8 cellular contexts compared by ENCODE assay signal in genomic region chr16:8660841-8661301, GRCh38. TPM values are rescaled to one million over a fixed set of nuclear protein-coding genes. Genes with fewer than 3 reads are reported as not detected.
DNase-seq lines count a peak whose midpoint lies in the region; ATAC-seq and TF ChIP-seq lines count a peak whose summit lies in the region.

No MANE protein-coding gene starts in this region.

- H3K36me3 ChIP-seq in OCI-LY3 (replicated peaks; ENCODE audit: low read depth, low read length) (no peaks in the 10 kb centered on the region), neutrophil (peaks cover 52% of the 10 kb centered on the region)

- peak; percentile 80 for ATAC-seq in foreskin keratinocyte

- H3K27me3 ChIP-seq in OCI-LY3 (ENCODE audit: low read depth, low read length) (peaks cover 25% of the 10 kb centered on the region), foreskin keratinocyte (no peaks in the 10 kb centered on the region), neutrophil (no peaks in the 10 kb centered on the region)

- no peak overlapping the region for H3K27ac ChIP-seq in OCI-LY3 (ENCODE audit: low read length)
- no peak overlapping the region for H3K27ac ChIP-seq in foreskin keratinocyte
- H3K27ac ChIP-seq in neutrophil, result no peak overlapping the region

- H3K79me2 ChIP-seq in OCI-LY3 (ENCODE audit: low read length), result no peaks in the 10 kb centered on the region

- no peaks in the 10 kb centered on the region for H3K4me1 ChIP-seq in OCI-LY3 (ENCODE audit: low read length)
- no peaks in the 10 kb centered on the region for H3K4me1 ChIP-seq in foreskin keratinocyte
- no peaks in the 10 kb centered on the region for H3K4me1 ChIP-seq in neutrophil (ENCODE audit: control insufficient read depth in 1 of 2, insufficient read depth in 1 of 2, low read depth in 1 of 2, low read length in 1 of 2)

- no peak overlapping the region for H3K9ac ChIP-seq in OCI-LY3 (ENCODE audit: low read length)

- DNase-seq in ELF-1 (ENCODE audit: low read depth, low spot score) (peak; percentile 88), HT1080 (ENCODE audit: low read depth) (peak; percentile 59), foreskin keratinocyte (peak in 1 of 2 donors; percentile 43), NCI-H1048 (lab: John Stamatoyannopoulos, UW) (no peak)
- peak; percentile 44 for DNase-seq in activated T-helper 2 cell treated with anti-CD3 and anti-CD28 coated beads, Interferon-gamma antibody, Interleukin-2, Interleukin-4, amounts not matched to agents 10 μg/mL and 5 μg/mL and 100 μg/mL, durations not matched to agents 14 hours and 24 hours and 36 hours (ENCODE audit: low spot score)
- no peak for DNase-seq in effector CD8-positive, alpha-beta T cell (lab: John Stamatoyannopoulos, UW)

- TF ChIP-seq CTCF in OCI-LY3 (IDR thresholded peaks at IDR 0.05; ENCODE audit: low read depth, low read length) (peak; percentile 65), foreskin keratinocyte (conservative IDR thresholded peaks at IDR 0.05) (peak; percentile 90), neutrophil (IDR thresholded peaks at IDR 0.05) (peak; percentile 47)

- H3K9me3 Mint-ChIP-seq in activated T-helper 2 cell treated with anti-CD3 and anti-CD28 coated beads, Interferon-gamma antibody, Interleukin-2, Interleukin-4, amounts not matched to agents 10 μg/mL and 5 μg/mL and 100 μg/mL, durations not matched to agents 14 hours and 24 hours and 36 hours, result no peaks in the 10 kb centered on the region

- H3K9me3 ChIP-seq in OCI-LY3 (ENCODE audit: insufficient read depth, low read length), result no peaks in the 10 kb centered on the region
- H3K9me3 ChIP-seq in neutrophil, result no peaks in the 10 kb centered on the region

- no peaks in the 10 kb centered on the region for H4K20me1 ChIP-seq in OCI-LY3 (ENCODE audit: insufficient read depth, low read length)

- no peak overlapping the region for H2AFZ ChIP-seq in OCI-LY3 (ENCODE audit: low read depth, low read length)

- H3K36me3 Mint-ChIP-seq in activated T-helper 2 cell treated with anti-CD3 and anti-CD28 coated beads, Interferon-gamma antibody, Interleukin-2, Interleukin-4, amounts not matched to agents 10 μg/mL and 5 μg/mL and 100 μg/mL, durations not matched to agents 14 hours and 24 hours and 36 hours (ENCODE audit: low read depth), result no peaks in the 10 kb centered on the region

- no peaks in the 10 kb centered on the region for H3K27me3 Mint-ChIP-seq in activated T-helper 2 cell treated with anti-CD3 and anti-CD28 coated beads, Interferon-gamma antibody, Interleukin-2, Interleukin-4, amounts not matched to agents 10 μg/mL and 5 μg/mL and 100 μg/mL, durations not matched to agents 14 hours and 24 hours and 36 hours (ENCODE audit: low read depth)

- H3K4me3 ChIP-seq in OCI-LY3 (ENCODE audit: low read length) (no peak overlapping the region), neutrophil (ENCODE audit: low read depth in 1 of 2, low read length in 1 of 2) (no peak overlapping the region)

- intact Hi-C loops in activated T-helper 2 cell treated with anti-CD3 and anti-CD28 coated beads, Interferon-gamma antibody, Interleukin-2, Interleukin-4, amounts not matched to agents 10 μg/mL and 5 μg/mL and 100 μg/mL, durations not matched to agents 14 hours and 24 hours and 36 hours (cut with micrococcal nuclease), result loop anchor here (1.0 kb wide), 1 partner anchor 219 kb away; no protein-coding TSS in a partner anchor

- no peak overlapping the region for H3K27ac Mint-ChIP-seq in activated T-helper 2 cell treated with anti-CD3 and anti-CD28 coated beads, Interferon-gamma antibody, Interleukin-2, Interleukin-4, amounts not matched to agents 10 μg/mL and 5 μg/mL and 100 μg/mL, durations not matched to agents 14 hours and 24 hours and 36 hours

- H3K4me3 Mint-ChIP-seq in activated T-helper 2 cell treated with anti-CD3 and anti-CD28 coated beads, Interferon-gamma antibody, Interleukin-2, Interleukin-4, amounts not matched to agents 10 μg/mL and 5 μg/mL and 100 μg/mL, durations not matched to agents 14 hours and 24 hours and 36 hours (ENCODE audit: low read depth), result no peak overlapping the region

- no peak overlapping the region for H3K4me2 ChIP-seq in OCI-LY3 (ENCODE audit: low read length)

- H3K4me1 Mint-ChIP-seq in activated T-helper 2 cell treated with anti-CD3 and anti-CD28 coated beads, Interferon-gamma antibody, Interleukin-2, Interleukin-4, amounts not matched to agents 10 μg/mL and 5 μg/mL and 100 μg/mL, durations not matched to agents 14 hours and 24 hours and 36 hours (ENCODE audit: low read depth), result peaks cover 8% of the 10 kb centered on the region

RNA-seq across cellular contexts. Expression of gene ABAT, which starts 13.5 kb away (rescaled TPM):
- not detected in 2 replicates for total RNA-seq in HT1080 (2014; rRNA removed; shearing (Covaris generic))
- 0.07 and 0.15 TPM in 2 replicates for polyA plus RNA-seq in HT1080 (2015; cell fraction: cytosol; rRNA removed)
- polyA plus RNA-seq in HT1080 (2015; cell fraction: nucleus; rRNA removed), result 0.02 and 0.05 TPM in 2 replicates
- 22.5 and 24.2 TPM in 2 replicates for total RNA-seq in activated T-helper 2 cell treated with anti-CD3 and anti-CD28 coated beads, Interferon-gamma antibody, Interleukin-2, Interleukin-4, amounts not matched to agents 10 μg/mL and 5 μg/mL and 100 μg/mL, durations not matched to agents 14 hours and 24 hours and 36 hours
- total RNA-seq in foreskin keratinocyte, result 6.0 and 10.2 TPM in 2 replicates
- polyA plus RNA-seq in foreskin keratinocyte, result 2.7 and 3.5 TPM in 2 replicates

RNA-seq across cellular contexts. Expression of gene METTL22, which starts 39.4 kb away (rescaled TPM):
- total RNA-seq in HT1080 (2014; rRNA removed; shearing (Covaris generic)), result 17.0 and 25.8 TPM in 2 replicates
- 15.9 and 21.1 TPM in 2 replicates for polyA plus RNA-seq in HT1080 (2015; cell fraction: cytosol; rRNA removed)
- 37.3 and 52.5 TPM in 2 replicates for polyA plus RNA-seq in HT1080 (2015; cell fraction: nucleus; rRNA removed)
- total RNA-seq in activated T-helper 2 cell treated with anti-CD3 and anti-CD28 coated beads, Interferon-gamma antibody, Interleukin-2, Interleukin-4, amounts not matched to agents 10 μg/mL and 5 μg/mL and 100 μg/mL, durations not matched to agents 14 hours and 24 hours and 36 hours, result 34.9 and 39.0 TPM in 2 replicates
- total RNA-seq in foreskin keratinocyte, result 20.7 and 21.8 TPM in 2 replicates
- polyA plus RNA-seq in foreskin keratinocyte, result 20.5 and 22.5 TPM in 2 replicates

Comparison
In these comparisons a context has a peak if more than half of its experiments do, and no peak if none do; other contexts are left out.
1. DNase-seq: peak in ELF-1 (single experiment), HT1080 (single experiment) and activated T-helper 2 cell treated with anti-CD3 and anti-CD28 coated beads, Interferon-gamma antibody, Interleukin-2, Interleukin-4, amounts not matched to agents 10 μg/mL and 5 μg/mL and 100 μg/mL, durations not matched to agents 14 hours and 24 hours and 36 hours (single experiment); none in NCI-H1048 (single experiment) and effector CD8-positive, alpha-beta T cell (single experiment).
2. Peak in every context shown above with its lines, with median percentiles within 50 percentile points of each other: CTCF ChIP-seq.